In genomic region chr1:109802901-109803561, GRCh38 we compare ENCODE assay signal across 2 cellular contexts.
TF ChIP-seq lines count a peak whose summit lies in the region.

No MANE protein-coding gene starts in this region.

TF ChIP-seq in K562, 482 proteins besides CTCF, POLR2A, EP300 and RAD21 (continued from another document):
- TF ChIP-seq TAL1 (IDR thresholded peaks at IDR 0.05) (0 out of 2 replicates have a peak, but pooled peaks have one; percentile 7), CBFA2T3 (IDR thresholded peaks at IDR 0.05) (peak; percentile 73), HMGN3 (IDR thresholded peaks at IDR 0.05; ENCODE audit: borderline replicate concordance, extremely low read depth, insufficient read length, low read depth, low read length) (no peak), MAX (CRISPR knock-in tag; IDR thresholded peaks at IDR 0.05) (peak; percentile 70; the same call in 1 of the 2 replicates), CBFA2T2 (conservative IDR thresholded peaks at IDR 0.05) (peak; percentile 55), TCF3 (CRISPR knock-in tag; IDR thresholded peaks at IDR 0.05) (peak; percentile 39; the same call in 1 of the 2 replicates), HIVEP1 (CRISPR knock-in tag; IDR thresholded peaks at IDR 0.05) (no peak)

TF ChIP-seq in HepG2, 621 proteins besides CTCF, POLR2A, EP300 and RAD21 (continued from another document):
- TF ChIP-seq, protein P1, sequence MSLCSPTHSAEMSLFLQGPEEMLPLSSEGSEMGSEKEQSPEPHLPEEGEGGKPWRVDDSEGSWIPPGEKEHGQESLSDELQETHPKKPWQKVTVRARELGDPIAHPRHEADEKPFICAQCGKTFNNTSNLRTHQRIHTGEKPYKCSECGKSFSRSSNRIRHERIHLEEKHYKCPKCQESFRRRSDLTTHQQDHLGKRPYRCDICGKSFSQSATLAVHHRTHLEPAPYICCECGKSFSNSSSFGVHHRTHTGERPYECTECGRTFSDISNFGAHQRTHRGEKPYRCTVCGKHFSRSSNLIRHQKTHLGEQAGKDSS (CRISPR knock-in tag; IDR thresholded peaks at IDR 0.05; ENCODE audit: borderline replicate concordance, low read depth), result no peak
- TF ChIP-seq ZNF724P (CRISPR knock-in tag; IDR thresholded peaks at IDR 0.05; ENCODE audit: borderline replicate concordance) (no peak), LBX2 (CRISPR knock-in tag; IDR thresholded peaks at IDR 0.05; ENCODE audit: borderline replicate concordance) (no peak), ZNF761 (CRISPR knock-in tag; conservative IDR thresholded peaks at IDR 0.05) (no peak)
